1 cellular context compared by ENCODE assay signal in genomic region chr7:44573464-44574285, GRCh38.
TF ChIP-seq lines count a peak whose summit lies in the region.

Gene DDX56 (minus strand): TSS chr7:44573908. CDS start chr7:44573895, 13 bp downstream.

TF ChIP-seq in H1, 55 proteins besides CTCF, POLR2A, EP300 and RAD21 (continued from another document):
- peak; percentile 52; the same call in 1 of the 2 replicates for TF ChIP-seq CREB1 (IDR thresholded peaks at IDR 0.05)
- TF ChIP-seq POLR2AphosphoS5 (IDR thresholded peaks at IDR 0.05; ENCODE audit: low read depth, low read length) = peak; percentile 79
- TF ChIP-seq BACH1 (IDR thresholded peaks at IDR 0.05; ENCODE audit: low read length) = peak; percentile 38
- no peak for TF ChIP-seq KDM1A (IDR thresholded peaks at IDR 0.05; ENCODE audit: borderline replicate concordance, low read length)
- TF ChIP-seq CHD2 (IDR thresholded peaks at IDR 0.05; ENCODE audit: low read length) = peak; percentile 58; the same call in 1 of the 2 replicates
- no peak for TF ChIP-seq SP1 (IDR thresholded peaks at IDR 0.05; ENCODE audit: low read depth, low read length)
- TF ChIP-seq YY1 (IDR thresholded peaks at IDR 0.05; ENCODE audit: low read depth, low read length) = peak; percentile 83
- peak; percentile 58 for TF ChIP-seq TAF7 (optimal IDR thresholded peaks at IDR 0.05; ENCODE audit: borderline replicate concordance, low read depth, low read length)
- peak; percentile 81; the same call in 1 of the 2 replicates for TF ChIP-seq TAF1 (IDR thresholded peaks at IDR 0.05; ENCODE audit: low read depth, low read length)
- peak; percentile 77 for TF ChIP-seq KDM4A (IDR thresholded peaks at IDR 0.05; ENCODE audit: low read depth, low read length, severe bottlenecking)
- no peak; the same call in 1 of the 2 replicates for TF ChIP-seq KDM5A (IDR thresholded peaks at IDR 0.05; ENCODE audit: low read length)
- TF ChIP-seq SAP30 (IDR thresholded peaks at IDR 0.05; ENCODE audit: insufficient read depth, insufficient replicate concordance, low read length) = peak; percentile 34
- TF ChIP-seq NRF1 (IDR thresholded peaks at IDR 0.05; ENCODE audit: low read depth, low read length) = peak; percentile 56
- no peak for TF ChIP-seq CEBPB (IDR thresholded peaks at IDR 0.05; ENCODE audit: low read depth, low read length)
- no peak for TF ChIP-seq SIX5 (IDR thresholded peaks at IDR 0.05; ENCODE audit: low read depth, low read length)
- TF ChIP-seq MAX (IDR thresholded peaks at IDR 0.05) = peak; percentile 99
- TF ChIP-seq POU5F1 (IDR thresholded peaks at IDR 0.05; ENCODE audit: low read depth, low read length) = no peak
- TF ChIP-seq PHF8 (conservative IDR thresholded peaks at IDR 0.05; ENCODE audit: low read depth, low read length) = peak; percentile 84
- peak; percentile 91 for TF ChIP-seq GABPA (IDR thresholded peaks at IDR 0.05; ENCODE audit: borderline replicate concordance, insufficient read depth, low read length)
- peak; percentile 95 for TF ChIP-seq E2F6 (IDR thresholded peaks at IDR 0.05)
- no peak for TF ChIP-seq SRF (IDR thresholded peaks at IDR 0.05; ENCODE audit: low read depth, low read length)
